8 cellular contexts compared by ENCODE assay signal in genomic region chr9:130041648-130042405, GRCh38. TPM values are rescaled to one million over a fixed set of nuclear protein-coding genes. Genes with fewer than 3 reads are reported as not detected.
DNase-seq lines count a peak whose midpoint lies in the region; ATAC-seq, FAIRE-seq and TF ChIP-seq lines count a peak whose summit lies in the region.

No MANE protein-coding gene starts in this region.

- peaks cover 66% of the 10 kb centered on the region for H3K4me1 Mint-ChIP-seq in activated T-helper 1 cell treated with anti-CD3 and anti-CD28 coated beads, Interleukin-12 subunit alpha, Interleukin-12 subunit beta, Interleukin-2, Interleukin-4 antibody, amounts not matched to agents 30 ng/mL and 10 ng/mL and 1 ng/mL, durations not matched to agents 14 hours and 24 hours and 36 hours (ENCODE audit: low read depth)

- H3K9me3 ChIP-seq in A673 (ENCODE audit: low read depth, low read length, poor library complexity, severe bottlenecking) (no peaks in the 10 kb centered on the region), right atrium auricular region (no peaks in the 10 kb centered on the region)

- peak overlapping the region; percentile 97 for H3K27ac ChIP-seq in A673 (ENCODE audit: low read depth, low read length, poor library complexity, severe bottlenecking)
- peak overlapping the region; percentile 84 to 95 for H3K27ac ChIP-seq in right atrium auricular region

- CTCF ChIA-PET in A673 (lab: Charles Lee), result no interaction called here

- H3K36me3 ChIP-seq in A673 (ENCODE audit: insufficient read depth, low read length, poor library complexity, severe bottlenecking) (no peaks in the 10 kb centered on the region), right atrium auricular region (no peaks in the 10 kb centered on the region)

- H3K36me3 Mint-ChIP-seq in activated T-helper 1 cell treated with anti-CD3 and anti-CD28 coated beads, Interleukin-12 subunit alpha, Interleukin-12 subunit beta, Interleukin-2, Interleukin-4 antibody, amounts not matched to agents 30 ng/mL and 10 ng/mL and 1 ng/mL, durations not matched to agents 14 hours and 24 hours and 36 hours (ENCODE audit: low read depth), result peaks cover 18% of the 10 kb centered on the region

- POLR2A ChIA-PET in A673 (lab: Charles Lee; ENCODE audit: low non-redundant PET), result no interaction called here

- FAIRE-seq in GM12892 (lab: Jason Lieb, UNC), result no peak

- peak overlapping the region; percentile 97 for H3K4me3 Mint-ChIP-seq in activated T-helper 1 cell treated with anti-CD3 and anti-CD28 coated beads, Interleukin-12 subunit alpha, Interleukin-12 subunit beta, Interleukin-2, Interleukin-4 antibody, amounts not matched to agents 30 ng/mL and 10 ng/mL and 1 ng/mL, durations not matched to agents 14 hours and 24 hours and 36 hours

- intact Hi-C loops in A673 (cut with micrococcal nuclease; ENCODE audit: unreplicated experiment), result loop anchor here (5.0 kb wide), 2 partner anchors 75 to 160 kb away; no protein-coding TSS in a partner anchor
- intact Hi-C loops in activated T-helper 1 cell treated with anti-CD3 and anti-CD28 coated beads, Interleukin-12 subunit alpha, Interleukin-12 subunit beta, Interleukin-2, Interleukin-4 antibody, amounts not matched to agents 30 ng/mL and 10 ng/mL and 1 ng/mL, durations not matched to agents 14 hours and 24 hours and 36 hours (cut with micrococcal nuclease), result loop anchor here (5.0 kb wide), 2 partner anchors 205 to 220 kb away; partner anchors contain the start of genes C9orf78, TOR1A and USP20

- peaks cover 66% of the 10 kb centered on the region for H3K4me1 ChIP-seq in A673 (ENCODE audit: insufficient read depth, low read length, poor library complexity, severe bottlenecking)
- H3K4me1 ChIP-seq in right atrium auricular region, result peaks cover 0 to 28% of the 10 kb centered on the region in 2 donors

- TF ChIP-seq POLR2A in GM12892 (IDR thresholded peaks at IDR 0.05; ENCODE audit: low read depth, low read length), result 0 out of 2 replicates have a peak, but pooled peaks have one; percentile 48

- BruUV-seq in A673 (replicated peaks; lab: Mats Ljungman, UMichigan), result TSS peak; percentile 30

- H3K27me3 ChIP-seq in A673 (replicated peaks; ENCODE audit: insufficient read depth, low read depth, low read length, poor library complexity), result no peaks in the 10 kb centered on the region
- H3K27me3 ChIP-seq in right atrium auricular region, result no peaks in the 10 kb centered on the region

- DNase-seq in A673 (ENCODE audit: low spot score) (no peak), GM12892 (ENCODE audit: insufficient read length) (no peak), right atrium auricular region (ENCODE audit: low spot score) (no peak), retina (peak; percentile 69), NCI-H774 (lab: John Stamatoyannopoulos, UW) (no peak), GDM1 (lab: John Stamatoyannopoulos, UW) (no peak)
- DNase-seq in activated T-helper 1 cell treated with anti-CD3 and anti-CD28 coated beads, Interleukin-12 subunit alpha, Interleukin-12 subunit beta, Interleukin-2, Interleukin-4 antibody, amounts not matched to agents 30 ng/mL and 10 ng/mL and 1 ng/mL, durations not matched to agents 14 hours and 24 hours and 36 hours (ENCODE audit: low spot score), result no peak

- no peak for ATAC-seq in GM21786 (IDR thresholded peaks at IDR 0.05; ENCODE audit: unreplicated experiment)

- no peaks in the 10 kb centered on the region for H3K27me3 Mint-ChIP-seq in activated T-helper 1 cell treated with anti-CD3 and anti-CD28 coated beads, Interleukin-12 subunit alpha, Interleukin-12 subunit beta, Interleukin-2, Interleukin-4 antibody, amounts not matched to agents 30 ng/mL and 10 ng/mL and 1 ng/mL, durations not matched to agents 14 hours and 24 hours and 36 hours (ENCODE audit: insufficient read depth)

- H3K9me3 Mint-ChIP-seq in activated T-helper 1 cell treated with anti-CD3 and anti-CD28 coated beads, Interleukin-12 subunit alpha, Interleukin-12 subunit beta, Interleukin-2, Interleukin-4 antibody, amounts not matched to agents 30 ng/mL and 10 ng/mL and 1 ng/mL, durations not matched to agents 14 hours and 24 hours and 36 hours, result no peaks in the 10 kb centered on the region

- H3K4me3 ChIP-seq in A673 (ENCODE audit: low read depth, low read length, poor library complexity, severe bottlenecking), result peak overlapping the region; percentile 95
- H3K4me3 ChIP-seq in right atrium auricular region, result peak overlapping the region; percentile 85 to 98

- TF ChIP-seq CTCF in A673 (conservative IDR thresholded peaks at IDR 0.05; ENCODE audit: low read depth, low read length), result no peak
- TF ChIP-seq CTCF in right atrium auricular region (IDR thresholded peaks at IDR 0.05), result no peak

- peak overlapping the region; percentile 95 for H3K27ac Mint-ChIP-seq in activated T-helper 1 cell treated with anti-CD3 and anti-CD28 coated beads, Interleukin-12 subunit alpha, Interleukin-12 subunit beta, Interleukin-2, Interleukin-4 antibody, amounts not matched to agents 30 ng/mL and 10 ng/mL and 1 ng/mL, durations not matched to agents 14 hours and 24 hours and 36 hours

RNA-seq across cellular contexts. Expression of gene FNBP1, which starts 1.2 kb away (rescaled TPM):
- total RNA-seq in A673 (2021) (200 and 215 TPM in 2 replicates), right atrium auricular region (10 to 100 TPM; 18.0 to 24.1 TPM)
- polyA plus RNA-seq in GM12892 (2012; ENCODE audit: missing spikeins), result 346 TPM
- total RNA-seq in activated T-helper 1 cell treated with anti-CD3 and anti-CD28 coated beads, Interleukin-12 subunit alpha, Interleukin-12 subunit beta, Interleukin-2, Interleukin-4 antibody, amounts not matched to agents 30 ng/mL and 10 ng/mL and 1 ng/mL, durations not matched to agents 14 hours and 24 hours and 36 hours, result 195 and 202 TPM in 2 replicates

RNA-seq across cellular contexts. Expression of gene GPR107, which starts 11.9 kb away (rescaled TPM):
- total RNA-seq in A673 (2021) (47.1 and 50.9 TPM in 2 replicates), right atrium auricular region (10 to 100 TPM; 16.2 to 16.9 TPM)
- polyA plus RNA-seq in GM12892 (2012; ENCODE audit: missing spikeins), result 9.3 TPM
- 23.1 and 24.9 TPM in 2 replicates for total RNA-seq in activated T-helper 1 cell treated with anti-CD3 and anti-CD28 coated beads, Interleukin-12 subunit alpha, Interleukin-12 subunit beta, Interleukin-2, Interleukin-4 antibody, amounts not matched to agents 30 ng/mL and 10 ng/mL and 1 ng/mL, durations not matched to agents 14 hours and 24 hours and 36 hours
